ENCODE assay signal across 9 cellular contexts in the genomic region with DNA sequence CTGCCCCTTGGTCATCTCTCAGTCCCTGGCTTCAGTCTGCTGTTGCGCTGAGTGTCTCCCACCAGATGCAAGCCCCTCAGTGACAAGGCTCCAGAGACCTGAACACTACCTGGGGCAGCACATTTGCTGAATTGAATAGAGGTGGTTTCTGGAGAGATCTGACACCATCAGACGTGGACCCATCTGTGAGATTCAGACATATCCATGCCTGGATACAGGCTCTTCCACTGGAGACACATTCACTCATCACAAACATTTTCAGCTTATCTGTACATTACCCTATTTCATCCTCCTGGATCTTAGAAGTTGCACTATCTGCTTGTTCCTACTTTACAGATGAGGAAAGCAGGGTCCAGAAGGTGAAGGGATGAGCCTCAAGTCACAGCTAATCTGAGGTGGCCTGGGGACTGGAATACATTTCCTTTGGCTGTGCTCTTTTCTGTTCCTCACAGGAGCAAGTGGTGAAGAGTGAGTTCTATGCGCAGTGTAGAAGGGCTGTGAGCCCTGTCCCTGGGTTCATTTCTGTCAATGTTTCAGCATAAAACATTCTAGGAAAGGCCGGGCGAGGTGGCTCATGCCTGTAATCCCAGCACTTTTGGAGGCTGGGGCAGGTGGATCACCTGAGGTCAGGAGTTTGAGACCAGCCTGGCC. TPM values are rescaled to one million over a fixed set of nuclear protein-coding genes. Genes with fewer than 3 reads are reported as not detected.
DNase-seq lines count a peak whose midpoint lies in the region; ATAC-seq and TF ChIP-seq lines count a peak whose summit lies in the region.
"Had no signal": no experiment of that assay in that cellular context is flagged by ENCODE, and none has a peak within 500 bp of the region (broad histone marks: within the 10 kb centered on the region; RNA-seq: fewer than 3 reads in every experiment).

No MANE protein-coding gene starts in this region.

- no peak for ATAC-seq in Right ventricle myocardium inferior
- ATAC-seq in natural killer cell treated with Interleukin-12 subunit alpha and Interleukin-12 subunit beta and Interleukin-15 and Interleukin-18, amount 100 ng/mL, for 72 hours, result no peak

- dilution Hi-C loops in mammary epithelial cell (cut with HindIII; ENCODE audit: low sequenced_read_pairs), result no loop called here

- H3K9me3 ChIP-seq in left ventricle myocardium inferior (replicated peaks) (no peaks in the 10 kb centered on the region), vagina (no peaks in the 10 kb centered on the region), mammary epithelial cell (replicated peaks; ENCODE audit: insufficient read depth, low read length) (no peaks in the 10 kb centered on the region)

- no peaks in the 10 kb centered on the region for H4K20me1 ChIP-seq in mammary epithelial cell (ENCODE audit: insufficient read depth, low read length)

- H3K4me2 ChIP-seq in mammary epithelial cell (ENCODE audit: insufficient read depth, low read depth, low read length), result no peak overlapping the region

- no peak overlapping the region for H3K4me3 Mint-ChIP-seq in natural killer cell treated with Interleukin-12 subunit alpha and Interleukin-12 subunit beta and Interleukin-15 and Interleukin-18, amount 100 ng/mL, for 72 hours
- no peak overlapping the region for H3K4me3 Mint-ChIP-seq in Calu3 (ENCODE audit: low read depth, unreplicated experiment)

- H3K36me3 Mint-ChIP-seq in natural killer cell treated with Interleukin-12 subunit alpha and Interleukin-12 subunit beta and Interleukin-15 and Interleukin-18, amount 100 ng/mL, for 72 hours, result no peaks in the 10 kb centered on the region
- H3K36me3 Mint-ChIP-seq in Calu3 (ENCODE audit: insufficient read depth, unreplicated experiment), result peaks cover 5% of the 10 kb centered on the region

- TF ChIP-seq CTCF in left ventricle myocardium inferior (IDR thresholded peaks at IDR 0.05; ENCODE audit: borderline replicate concordance) (no peak), vagina (IDR thresholded peaks at IDR 0.05) (no peak), mammary epithelial cell (conservative IDR thresholded peaks at IDR 0.05 in 1 of 2, IDR thresholded peaks at IDR 0.05 in 1 of 2; ENCODE audit: extremely low read depth in 1 of 2, insufficient read depth in 1 of 2, low read depth in 1 of 2, low read length in 2 of 2) (no peak), Calu3 (IDR thresholded peaks at IDR 0.05; ENCODE audit: unreplicated experiment) (no peak)

- WGBS in mammary epithelial cell (ENCODE audit: low coverage, missing lambda C conversion rate), result 98% methylated on average over 5 of the region's 5 CpGs

- H3K27ac Mint-ChIP-seq in natural killer cell treated with Interleukin-12 subunit alpha and Interleukin-12 subunit beta and Interleukin-15 and Interleukin-18, amount 100 ng/mL, for 72 hours, result peak overlapping the region; percentile 40 to 68
- H3K27ac Mint-ChIP-seq in Calu3 (ENCODE audit: unreplicated experiment), result no peak overlapping the region

- CTCF ChIA-PET in mammary epithelial cell (lab: Charles Lee; ENCODE audit: low non-redundant PET), result interaction anchor here (0.6 kb wide), 1 partner anchor 408 kb away, joined by 3 read pairs; no protein-coding TSS in a partner anchor
- CTCF ChIA-PET in Calu3 (lab: Charles Lee), result no interaction called here

- H3K4me3 ChIP-seq in left ventricle myocardium inferior (no peak overlapping the region), vagina (no peak overlapping the region), mammary epithelial cell (replicated peaks in 1 of 3; ENCODE audit: insufficient read depth in 1 of 3, low read depth in 2 of 3, low read length in 3 of 3) (no peak overlapping the region)

- BruUV-seq in mammary epithelial cell (replicated peaks; lab: Mats Ljungman, UMichigan), result no TSS peak
- BruUV-seq in Calu3 (replicated peaks; lab: Mats Ljungman, UMichigan), result no TSS peak

- H3K36me3 ChIP-seq in left ventricle myocardium inferior (peaks cover 11% of the 10 kb centered on the region), vagina (peaks cover 0 to 16% of the 10 kb centered on the region in 2 donors), mammary epithelial cell (ENCODE audit: insufficient read depth, low read length) (no peaks in the 10 kb centered on the region)

- H3K27me3 Mint-ChIP-seq in natural killer cell treated with Interleukin-12 subunit alpha and Interleukin-12 subunit beta and Interleukin-15 and Interleukin-18, amount 100 ng/mL, for 72 hours, result no peaks in the 10 kb centered on the region
- no peaks in the 10 kb centered on the region for H3K27me3 Mint-ChIP-seq in Calu3 (ENCODE audit: unreplicated experiment)

- no peaks in the 10 kb centered on the region for H3K79me2 ChIP-seq in mammary epithelial cell (ENCODE audit: insufficient read depth, low read length)

- DNase-seq in left ventricle myocardium inferior (no peak), Right ventricle myocardium inferior (ENCODE audit: missing footprints) (no peak), vagina (ENCODE audit: extremely low spot score in 2 of 2) (peak in 1 of 2 donors; percentile 49), mammary epithelial cell (no peak), Calu3 (no peak), inferior parietal cortex (ENCODE audit: extremely low spot score) (no peak)
- DNase-seq in natural killer cell treated with Interleukin-12 subunit alpha and Interleukin-12 subunit beta and Interleukin-15 and Interleukin-18, amount 100 ng/mL, for 72 hours (ENCODE audit: low spot score), result no peak
- DNase-seq: NCI-H2227 treated with DMSO at 0.1 percent for 48 hours had no signal

- H3K9me3 Mint-ChIP-seq in natural killer cell treated with Interleukin-12 subunit alpha and Interleukin-12 subunit beta and Interleukin-15 and Interleukin-18, amount 100 ng/mL, for 72 hours, result no peaks in the 10 kb centered on the region
- H3K9me3 Mint-ChIP-seq in Calu3 (ENCODE audit: low read depth, unreplicated experiment), result no peaks in the 10 kb centered on the region

- H3K27ac ChIP-seq in left ventricle myocardium inferior (replicated peaks) (peak overlapping the region; percentile 95), cingulate gyrus (ENCODE audit: low read depth, low read length) (peak overlapping the region; percentile 20), vagina (peak overlapping the region; percentile 52), mammary epithelial cell (ENCODE audit: insufficient read depth, low read depth, low read length) (no peak overlapping the region)

- no peak overlapping the region for H2AFZ ChIP-seq in mammary epithelial cell (ENCODE audit: low read depth, low read length)

- intact Hi-C loops in left ventricle myocardium inferior (cut with micrococcal nuclease) (loop anchor here (5.0 kb wide), 1 partner anchor 344 kb away; no protein-coding TSS in a partner anchor), Right ventricle myocardium inferior (cut with DNase I) (loop anchor here (2.0 kb wide), 1 partner anchor 308 kb away; no protein-coding TSS in a partner anchor), vagina (cut with DNase I) (loop anchor here (10.0 kb wide), 1 partner anchor 312 kb away; a partner anchor contains a TSS), mammary epithelial cell (cut with micrococcal nuclease) (loop anchor here (5.0 kb wide), 1 partner anchor 106 kb away; no protein-coding TSS in a partner anchor), Calu3 (cut with micrococcal nuclease; ENCODE audit: unreplicated experiment) (no loop called here)

- no peak for TF ChIP-seq POLR2A in vagina (IDR thresholded peaks at IDR 0.05)

- H3K4me1 Mint-ChIP-seq in natural killer cell treated with Interleukin-12 subunit alpha and Interleukin-12 subunit beta and Interleukin-15 and Interleukin-18, amount 100 ng/mL, for 72 hours (ENCODE audit: low read depth in 2 of 2), result peaks cover 31% of the 10 kb centered on the region in 2 donors
- no peaks in the 10 kb centered on the region for H3K4me1 Mint-ChIP-seq in Calu3 (ENCODE audit: low read depth, unreplicated experiment)

- H3K9ac ChIP-seq in mammary epithelial cell (ENCODE audit: insufficient read depth, low read length), result no peak overlapping the region

- H3K4me1 ChIP-seq in left ventricle myocardium inferior, result peaks cover 76% of the 10 kb centered on the region
- H3K4me1 ChIP-seq in vagina, result peaks cover 36% of the 10 kb centered on the region
- H3K4me1 ChIP-seq in mammary epithelial cell (ENCODE audit: insufficient read depth, low read length), result peaks cover 13% of the 10 kb centered on the region

- H3K27me3 ChIP-seq in left ventricle myocardium inferior (ENCODE audit: low read depth) (no peaks in the 10 kb centered on the region), vagina (no peaks in the 10 kb centered on the region), mammary epithelial cell (ENCODE audit: insufficient read depth, low read length) (no peaks in the 10 kb centered on the region)

- in situ Hi-C loops in mammary epithelial cell (cut with MboI; ENCODE audit: low sequenced_read_pairs in 2 of 2), result loop anchor here in 1 of 2 donors (5.0 to 10.0 kb wide), 2 partner anchors 344 to 412 kb away; no protein-coding TSS in a partner anchor

RNA-seq across cellular contexts. Expression of a gene that starts 19.0 kb away (rescaled TPM):
- total RNA-seq in left ventricle myocardium inferior, result 14.4 TPM
- total RNA-seq in Right ventricle myocardium inferior, result 16.5 TPM
- 100 to 1,000 TPM in 1 of 2 donors, 10 to 100 TPM in 1; 74.7 to 113 TPM for total RNA-seq in natural killer cell treated with Interleukin-12 subunit alpha and Interleukin-12 subunit beta and Interleukin-15 and Interleukin-18, amount 100 ng/mL, for 72 hours
- total RNA-seq in vagina, result 32.2 TPM
- total RNA-seq in mammary epithelial cell, result 10 to 100 TPM in 1 of 2 donors, 1 to 10 TPM in 1; 3.3 to 23.0 TPM
- polyA plus RNA-seq in mammary epithelial cell, result 10.9 TPM
- polyA minus RNA-seq in mammary epithelial cell, result 2.4 TPM
- total RNA-seq in Calu3 (2022), result 28.7 and 29.1 TPM in 2 replicates

RNA-seq across cellular contexts. Expression of a gene that starts 39.4 kb away (rescaled TPM):
- total RNA-seq in left ventricle myocardium inferior, result 93.6 TPM
- 114 TPM for total RNA-seq in Right ventricle myocardium inferior
- 10 to 100 TPM in 1 of 2 donors, 1 to 10 TPM in 1; 9.5 to 17.8 TPM for total RNA-seq in natural killer cell treated with Interleukin-12 subunit alpha and Interleukin-12 subunit beta and Interleukin-15 and Interleukin-18, amount 100 ng/mL, for 72 hours
- total RNA-seq in vagina, result 75.9 TPM
- total RNA-seq in mammary epithelial cell, result 10 to 100 TPM; 32.8 to 63.0 TPM
- 73.7 TPM for polyA plus RNA-seq in mammary epithelial cell
- polyA minus RNA-seq in mammary epithelial cell, result 67.3 TPM
- 55.1 and 68.9 TPM in 2 replicates for total RNA-seq in Calu3 (2022)
